ENCODE assay signal across 13 cellular contexts in genomic region chr2:29042581-29043075, GRCh38. TPM values are rescaled to one million over a fixed set of nuclear protein-coding genes. Genes with fewer than 3 reads are reported as not detected.
A peak's percentile ranks its signal among the peaks of the same experiment; 100 is the strongest.
DNase-seq lines count a peak whose midpoint lies in the region; ATAC-seq and TF ChIP-seq lines count a peak whose summit lies in the region.
"Had no signal": no experiment of that assay in that cellular context is flagged by ENCODE, and none has a peak within 500 bp of the region (broad histone marks: within the 10 kb centered on the region; RNA-seq: fewer than 3 reads in every experiment).

No MANE protein-coding gene starts in this region.

- DNase-seq in left cardiac atrium (no peak), cardiac septum (ENCODE audit: low spot score) (no peak), adrenal gland (peak; percentile 24 to 72 (median 53)), pons (ENCODE audit: low spot score) (no peak)
- DNase-seq in naive thymus-derived CD8-positive, alpha-beta T cell = no peak
- DNase-seq: GF-D8; PC-3; stimulated activated CD4-positive, alpha-beta T cell treated with anti-CD3 and anti-CD28 coated beads, Interleukin-4, amount 100 ng/mL, for 4 hours had no signal

- H3K36me3 ChIP-seq in adrenal gland (replicated peaks in 1 of 2) = no peaks in the 10 kb centered on the region

- TF ChIP-seq POLR2A in adrenal gland (IDR thresholded peaks at IDR 0.05) = no peak

- no peak overlapping the region for H3K4me3 ChIP-seq in adrenal gland

- H3K4me1 Mint-ChIP-seq in naive thymus-derived CD8-positive, alpha-beta T cell = peaks cover 0 to 3% (median under 1%) of the 10 kb centered on the region in 4 donors

- TF ChIP-seq CTCF in adrenal gland (IDR thresholded peaks at IDR 0.05) = no peak

- H3K27me3 Mint-ChIP-seq in naive thymus-derived CD8-positive, alpha-beta T cell = no peaks in the 10 kb centered on the region

- no peaks in the 10 kb centered on the region for H3K36me3 Mint-ChIP-seq in naive thymus-derived CD8-positive, alpha-beta T cell

- H3K9me3 Mint-ChIP-seq in naive thymus-derived CD8-positive, alpha-beta T cell = no peaks in the 10 kb centered on the region

- H3K27ac Mint-ChIP-seq in naive thymus-derived CD8-positive, alpha-beta T cell = peak overlapping the region in 1 of 10 donors; percentile 77

- no peaks in the 10 kb centered on the region for H3K9me3 ChIP-seq in adrenal gland (replicated peaks in 1 of 3)

- POLR2A ChIA-PET in naive thymus-derived CD8-positive, alpha-beta T cell (lab: Charles Lee) = no interaction called here

- H3K27me3 ChIP-seq in adrenal gland = no peaks in the 10 kb centered on the region
- H3K27me3 ChIP-seq in layer of hippocampus (ENCODE audit: control insufficient read depth, insufficient read depth, low read length) = no peaks in the 10 kb centered on the region

- intact Hi-C loops in left cardiac atrium (cut with DNase I) = no loop called here
- intact Hi-C loops in cardiac septum (cut with DNase I) = no loop called here
- intact Hi-C loops in adrenal gland (cut with DNase I) = no loop called here

- peaks cover 7 to 9% of the 10 kb centered on the region in 2 donors for H3K4me1 ChIP-seq in adrenal gland (replicated peaks in 1 of 2)

- 25 to 30% (median 29%) methylated on average over 5 to 9 of the region's 9 CpGs for WGBS in adrenal gland, 4 donors

- H3K27ac ChIP-seq in adrenal gland (no peak overlapping the region), layer of hippocampus (ENCODE audit: low read depth, low read length) (peak overlapping the region; percentile 50)

- ATAC-seq in left cardiac atrium (peak; percentile 55 to 75), GM19351 (IDR thresholded peaks at IDR 0.05; ENCODE audit: unreplicated experiment) (no peak), GM18498 (IDR thresholded peaks at IDR 0.05; ENCODE audit: unreplicated experiment) (no peak)
- ATAC-seq in naive thymus-derived CD8-positive, alpha-beta T cell = no peak
- ATAC-seq: PC-3 had no signal

- H3K4me3 Mint-ChIP-seq in naive thymus-derived CD8-positive, alpha-beta T cell = no peak overlapping the region

RNA-seq across cellular contexts. Expression of gene PCARE, which starts 31.7 kb away (rescaled TPM):
- 1 to 10 TPM in 1 of 2 donors, under 1 TPM in 1; 0.58 to 1.0 TPM for total RNA-seq in left cardiac atrium
- 0.11 TPM for total RNA-seq in cardiac septum
- total RNA-seq in adrenal gland = under 1 TPM in 1 of 8 donors, not detected in 7; 0.17 TPM
- under 1 TPM; 0.02 to 0.08 (median 0.03) TPM for polyA plus RNA-seq in adrenal gland
- not detected for total RNA-seq in naive thymus-derived CD8-positive, alpha-beta T cell
- polyA plus RNA-seq in naive thymus-derived CD8-positive, alpha-beta T cell = not detected
- total RNA-seq: aorta, osteoblast, PC-3 had no signal

Comparison
In these comparisons a context has a peak if more than half of its experiments do, and no peak if none do; other contexts are left out.
1. ATAC-seq: peak in left cardiac atrium (2 of 2); none in GM19351 (single experiment), GM18498 (single experiment) and naive thymus-derived CD8-positive, alpha-beta T cell (0 of 2).
2. DNase-seq: peak in adrenal gland (7 of 7); none in left cardiac atrium (single experiment), cardiac septum (single experiment), pons (single experiment) and naive thymus-derived CD8-positive, alpha-beta T cell (0 of 10).